Comparison of ENCODE assay signal across 8 cellular contexts in genomic region chr12:71636704-71637115, GRCh38. TPM values are rescaled to one million over a fixed set of nuclear protein-coding genes. Genes with fewer than 3 reads are reported as not detected.
DNase-seq lines count a peak whose midpoint lies in the region; ATAC-seq and TF ChIP-seq lines count a peak whose summit lies in the region.

No MANE protein-coding gene starts in this region.

- ATAC-seq in HG03520 (IDR thresholded peaks at IDR 0.05; ENCODE audit: unreplicated experiment), result peak; percentile 51
- ATAC-seq in stimulated activated effector memory CD8-positive, alpha-beta T cell treated with anti-CD3 and anti-CD28 coated beads, Interleukin-12 subunit alpha, Interleukin-12 subunit beta, amount 100 ng/mL, for 72 hours, result peak; percentile 45
- ATAC-seq in GM19455 (IDR thresholded peaks at IDR 0.05; ENCODE audit: unreplicated experiment), result no peak

- no peak overlapping the region for H3K4me3 ChIP-seq in AG10803 (ENCODE audit: low read length)
- H3K4me3 ChIP-seq in adrenal gland, result no peak overlapping the region

- peaks cover 22% of the 10 kb centered on the region for H3K4me1 Mint-ChIP-seq in stimulated activated effector memory CD8-positive, alpha-beta T cell treated with anti-CD3 and anti-CD28 coated beads, Interleukin-12 subunit alpha, Interleukin-12 subunit beta, amount 100 ng/mL, for 72 hours

- no peaks in the 10 kb centered on the region for H3K36me3 Mint-ChIP-seq in stimulated activated effector memory CD8-positive, alpha-beta T cell treated with anti-CD3 and anti-CD28 coated beads, Interleukin-12 subunit alpha, Interleukin-12 subunit beta, amount 100 ng/mL, for 72 hours

- no peaks in the 10 kb centered on the region for H3K9me3 ChIP-seq in adrenal gland (replicated peaks in 1 of 3)

- H3K27ac ChIP-seq in adrenal gland, result no peak overlapping the region

- no peaks in the 10 kb centered on the region for H3K4me1 ChIP-seq in adrenal gland (replicated peaks in 1 of 2)

- H3K27ac Mint-ChIP-seq in stimulated activated effector memory CD8-positive, alpha-beta T cell treated with anti-CD3 and anti-CD28 coated beads, Interleukin-12 subunit alpha, Interleukin-12 subunit beta, amount 100 ng/mL, for 72 hours, result peak overlapping the region; percentile 83

- intact Hi-C loops in adrenal gland (cut with DNase I), result no loop called here

- H3K4me3 Mint-ChIP-seq in stimulated activated effector memory CD8-positive, alpha-beta T cell treated with anti-CD3 and anti-CD28 coated beads, Interleukin-12 subunit alpha, Interleukin-12 subunit beta, amount 100 ng/mL, for 72 hours, result no peak overlapping the region

- no peaks in the 10 kb centered on the region for H3K27me3 ChIP-seq in adrenal gland

- TF ChIP-seq CTCF in AG10803 (conservative IDR thresholded peaks at IDR 0.05; ENCODE audit: low read length) (peak; percentile 90), GM12874 (IDR thresholded peaks at IDR 0.05; ENCODE audit: insufficient read depth, low read depth, low read length) (peak; percentile 64), adrenal gland (IDR thresholded peaks at IDR 0.05) (peak; percentile 50 to 76 (median 60))

- H3K9me3 Mint-ChIP-seq in stimulated activated effector memory CD8-positive, alpha-beta T cell treated with anti-CD3 and anti-CD28 coated beads, Interleukin-12 subunit alpha, Interleukin-12 subunit beta, amount 100 ng/mL, for 72 hours, result no peaks in the 10 kb centered on the region

- no peak for TF ChIP-seq POLR2A in adrenal gland (IDR thresholded peaks at IDR 0.05)

- H3K36me3 ChIP-seq in adrenal gland (replicated peaks in 1 of 2), result peaks cover 0 to 70% of the 10 kb centered on the region in 2 donors

- WGBS in adrenal gland, 4 donors, result 28 to 35% (median 31%) methylated on average over 3 of the region's 3 CpGs

- DNase-seq in AG10803 (ENCODE audit: low read depth) (peak; percentile 73), NCI-H69 (lab: John Stamatoyannopoulos, UW) (peak; percentile 74), adrenal gland (no peak), iPS DF 19.7 (ENCODE audit: low read depth, low spot score) (peak; percentile 38)
- DNase-seq in stimulated activated effector memory CD8-positive, alpha-beta T cell treated with anti-CD3 and anti-CD28 coated beads, Interleukin-12 subunit alpha, Interleukin-12 subunit beta, amount 100 ng/mL, for 72 hours (ENCODE audit: low spot score in 2 of 2), result no peak

RNA-seq across cellular contexts. Expression of gene ZFC3H1, which starts 26.9 kb away (rescaled TPM):
- total RNA-seq in adrenal gland, result 10 to 100 TPM; 11.8 to 56.2 (median 28.8) TPM
- polyA plus RNA-seq in adrenal gland, result 10 to 100 TPM; 25.0 to 41.9 (median 29.4) TPM

RNA-seq across cellular contexts. Expression of gene THAP2, which starts 27.4 kb away (rescaled TPM):
- 10 to 100 TPM in 2 of 8 donors, 1 to 10 TPM in 5, under 1 TPM in 1; 0.95 to 15.7 (median 5.0) TPM for total RNA-seq in adrenal gland
- polyA plus RNA-seq in adrenal gland, result 10 to 100 TPM in 1 of 3 donors, 1 to 10 TPM in 2; 3.3 to 11.9 (median 4.9) TPM

RNA-seq across cellular contexts. Expression of gene TMEM19, which starts 49.2 kb away (rescaled TPM):
- total RNA-seq in adrenal gland, result 10 to 100 TPM; 12.2 to 21.1 (median 18.8) TPM
- 1 to 10 TPM; 2.8 to 7.9 (median 4.4) TPM for polyA plus RNA-seq in adrenal gland

Comparison
In these comparisons a context has a peak if more than half of its experiments do, and no peak if none do; other contexts are left out.
1. DNase-seq: peak in AG10803 (single experiment), NCI-H69 (single experiment) and iPS DF 19.7 (single experiment); none in adrenal gland (0 of 7) and stimulated activated effector memory CD8-positive, alpha-beta T cell treated with anti-CD3 and anti-CD28 coated beads, Interleukin-12 subunit alpha, Interleukin-12 subunit beta, amount 100 ng/mL, for 72 hours (0 of 2).
2. Peak in every context shown above with its lines, with median percentiles within 50 percentile points of each other: CTCF ChIP-seq.